ENCODE assay signal across 20 cellular contexts in genomic region chr1:26535201-26535600, GRCh38. TPM values are rescaled to one million over a fixed set of nuclear protein-coding genes. Genes with fewer than 3 reads are reported as not detected.
DNase-seq lines count a peak whose midpoint lies in the region; ATAC-seq and TF ChIP-seq lines count a peak whose summit lies in the region.
"Had no signal": no experiment of that assay in that cellular context is flagged by ENCODE, and none has a peak within 500 bp of the region (broad histone marks: within the 10 kb centered on the region; RNA-seq: fewer than 3 reads in every experiment).

No MANE protein-coding gene starts in this region.

- no peaks in the 10 kb centered on the region for H3K9me2 ChIP-seq in Loucy (replicated peaks; ENCODE audit: low read depth, low read length)

- H3K36me3 ChIP-seq in Loucy (ENCODE audit: insufficient read depth, low read length) = no peaks in the 10 kb centered on the region
- no peaks in the 10 kb centered on the region for H3K36me3 ChIP-seq in osteoblast (ENCODE audit: insufficient read depth, low read length)

- H3F3A ChIP-seq in Loucy (ENCODE audit: low read depth) = no peaks in the 10 kb centered on the region

- H3K4me2 ChIP-seq in Loucy (ENCODE audit: low read depth, low read length, poor library complexity, severe bottlenecking) (peak overlapping the region; percentile 45), osteoblast (ENCODE audit: insufficient read depth, low read length) (no peak overlapping the region)
- H3K4me2 ChIP-seq: hepatocyte had no signal

- no peak overlapping the region for H3K4me3 Mint-ChIP-seq in dendritic cell treated with granulocyte-macrophage colony-stimulating factor and Interleukin-4, amounts not matched to agents 40 ng/mL and 50 ng/mL, for 4 days
- H3K4me3 Mint-ChIP-seq: activated naive CD8-positive, alpha-beta T cell treated with anti-CD3 and anti-CD28 coated beads for 36 hours; activated T-cell treated with anti-CD3 and anti-CD28 coated beads, Interleukin-2, amount 50 U/mL, for 24 hours had no signal

- peaks cover 8% of the 10 kb centered on the region for H4K20me1 ChIP-seq in Loucy (ENCODE audit: insufficient read depth, low read length, poor library complexity, severe bottlenecking)
- H4K20me1 ChIP-seq in osteoblast (ENCODE audit: insufficient read depth, low read length) = no peaks in the 10 kb centered on the region

- H3K9ac ChIP-seq in Loucy (ENCODE audit: low read depth, low read length, poor library complexity, severe bottlenecking) = peak overlapping the region; percentile 34

- H2AFZ ChIP-seq in Loucy (ENCODE audit: low read length) (no peak overlapping the region), osteoblast (ENCODE audit: low read length) (no peak overlapping the region)
- H2AFZ ChIP-seq: hepatocyte had no signal

- H3K4me1 ChIP-seq in Loucy (ENCODE audit: insufficient read depth, low read length, poor library complexity, severe bottlenecking) (peaks cover 42% of the 10 kb centered on the region), osteoblast (ENCODE audit: insufficient read depth, low read length) (peaks cover 9% of the 10 kb centered on the region)

- DNase-seq in NCI-H82 (lab: John Stamatoyannopoulos, UW) (peak; percentile 61), NCI-H82 treated with DMSO at 0.1 percent for 48 hours (lab: John Stamatoyannopoulos, UW; ENCODE audit: unreplicated experiment) (no peak), osteoblast (ENCODE audit: insufficient read length, low spot score, missing footprints) (peak; percentile 30), mucosa of gallbladder (ENCODE audit: low spot score) (no peak), DMS79 (lab: John Stamatoyannopoulos, UW) (no peak)
- DNase-seq: activated CD4-positive, alpha-beta T cell treated with anti-CD3 and anti-CD28 coated beads for 4 hours; activated naive CD8-positive, alpha-beta T cell treated with anti-CD3 and anti-CD28 coated beads for 36 hours; activated T-cell treated with anti-CD3 and anti-CD28 coated beads, Interleukin-2, amount 50 U/mL, for 24 hours; effector memory CD4-positive, alpha-beta T cell; IMR-90; NCI-H1092 treated with DMSO at 0.1 percent for 48 hours; NK-92 treated with Interleukin-12 subunit alpha and Interleukin-12 subunit beta, amount 100 ng/mL, for 24 hours; stimulated activated naive CD4-positive, alpha-beta T cell treated with Interleukin-2 at 50 U/mL for 16 hours; T-helper 9 cell had no signal

- H3K4me3 ChIP-seq in Loucy (ENCODE audit: low read length, poor library complexity, severe bottlenecking) (no peak overlapping the region), osteoblast (ENCODE audit: insufficient read depth, low read length) (no peak overlapping the region)
- H3K4me3 ChIP-seq: hepatocyte had no signal

- H3K9me3 Mint-ChIP-seq in dendritic cell treated with granulocyte-macrophage colony-stimulating factor and Interleukin-4, amounts not matched to agents 40 ng/mL and 50 ng/mL, for 4 days = no peaks in the 10 kb centered on the region
- H3K9me3 Mint-ChIP-seq: activated naive CD8-positive, alpha-beta T cell treated with anti-CD3 and anti-CD28 coated beads for 36 hours; activated T-cell treated with anti-CD3 and anti-CD28 coated beads, Interleukin-2, amount 50 U/mL, for 24 hours had no signal

- peaks cover 11% of the 10 kb centered on the region; the same call in 1 of the 2 replicates for H3K79me2 ChIP-seq in Loucy (ENCODE audit: insufficient read depth, low read length)
- no peaks in the 10 kb centered on the region for H3K79me2 ChIP-seq in osteoblast (ENCODE audit: insufficient read depth, low read length)

- intact Hi-C loops in dendritic cell treated with granulocyte-macrophage colony-stimulating factor and Interleukin-4, amounts not matched to agents 40 ng/mL and 50 ng/mL, for 4 days (cut with micrococcal nuclease) = no loop called here

- no peaks in the 10 kb centered on the region for H3K27me3 Mint-ChIP-seq in dendritic cell treated with granulocyte-macrophage colony-stimulating factor and Interleukin-4, amounts not matched to agents 40 ng/mL and 50 ng/mL, for 4 days
- H3K27me3 Mint-ChIP-seq: activated naive CD8-positive, alpha-beta T cell treated with anti-CD3 and anti-CD28 coated beads for 36 hours; activated T-cell treated with anti-CD3 and anti-CD28 coated beads, Interleukin-2, amount 50 U/mL, for 24 hours; progenitor cell of endocrine pancreas had no signal

- peaks cover 68% of the 10 kb centered on the region for H3K4me1 Mint-ChIP-seq in dendritic cell treated with granulocyte-macrophage colony-stimulating factor and Interleukin-4, amounts not matched to agents 40 ng/mL and 50 ng/mL, for 4 days (ENCODE audit: low read depth)

- no peak overlapping the region for H3K27ac ChIP-seq in osteoblast (ENCODE audit: low read depth, low read length)
- H3K27ac ChIP-seq: C4-2B, hepatocyte had no signal

- ATAC-seq in HG03442 (IDR thresholded peaks at IDR 0.05; ENCODE audit: unreplicated experiment) = no peak

- H3K9me3 ChIP-seq in Loucy (ENCODE audit: insufficient read depth, low read depth, low read length) = no peaks in the 10 kb centered on the region
- no peaks in the 10 kb centered on the region for H3K9me3 ChIP-seq in osteoblast (ENCODE audit: low read depth, low read length)

- TF ChIP-seq CTCF in Loucy (conservative IDR thresholded peaks at IDR 0.05; ENCODE audit: low read length) (no peak), osteoblast (IDR thresholded peaks at IDR 0.05; ENCODE audit: extremely low read depth, low read depth, low read length) (no peak)

- H3K27me3 ChIP-seq in Loucy (ENCODE audit: insufficient read depth, low read length, poor library complexity, severe bottlenecking) = no peaks in the 10 kb centered on the region
- H3K27me3 ChIP-seq in osteoblast (ENCODE audit: insufficient read depth, low read length) = no peaks in the 10 kb centered on the region
- H3K27me3 ChIP-seq: hepatocyte had no signal

- peaks cover 19% of the 10 kb centered on the region for H3K36me3 Mint-ChIP-seq in dendritic cell treated with granulocyte-macrophage colony-stimulating factor and Interleukin-4, amounts not matched to agents 40 ng/mL and 50 ng/mL, for 4 days (ENCODE audit: low read depth)

- H3K27ac Mint-ChIP-seq in dendritic cell treated with granulocyte-macrophage colony-stimulating factor and Interleukin-4, amounts not matched to agents 40 ng/mL and 50 ng/mL, for 4 days = peak overlapping the region; percentile 40
- H3K27ac Mint-ChIP-seq: activated naive CD8-positive, alpha-beta T cell treated with anti-CD3 and anti-CD28 coated beads for 36 hours; activated T-cell treated with anti-CD3 and anti-CD28 coated beads, Interleukin-2, amount 50 U/mL, for 24 hours; progenitor cell of endocrine pancreas had no signal

RNA-seq across cellular contexts. Expression of gene RPS6KA1, which starts 5.6 kb away (rescaled TPM):
- total RNA-seq in osteoblast (2.2 and 2.4 TPM in 2 replicates), mucosa of gallbladder (49.2 TPM)

Comparison
In these comparisons a context has a peak if more than half of its experiments do, and no peak if none do; other contexts are left out.
1. DNase-seq: peak in NCI-H82 (single experiment) and osteoblast (single experiment); none in NCI-H82 treated with DMSO at 0.1 percent for 48 hours (single experiment), mucosa of gallbladder (single experiment) and DMS79 (single experiment).
2. RNA of gene RPS6KA1, which starts 5.6 kb away (total RNA-seq): 49.2 TPM in mucosa of gallbladder (single experiment); 2.2 to 2.4 TPM in osteoblast; every median in the first group is over 10 times any median in the second.